Comparison of ENCODE assay signal across 21 cellular contexts in the genomic region with DNA sequence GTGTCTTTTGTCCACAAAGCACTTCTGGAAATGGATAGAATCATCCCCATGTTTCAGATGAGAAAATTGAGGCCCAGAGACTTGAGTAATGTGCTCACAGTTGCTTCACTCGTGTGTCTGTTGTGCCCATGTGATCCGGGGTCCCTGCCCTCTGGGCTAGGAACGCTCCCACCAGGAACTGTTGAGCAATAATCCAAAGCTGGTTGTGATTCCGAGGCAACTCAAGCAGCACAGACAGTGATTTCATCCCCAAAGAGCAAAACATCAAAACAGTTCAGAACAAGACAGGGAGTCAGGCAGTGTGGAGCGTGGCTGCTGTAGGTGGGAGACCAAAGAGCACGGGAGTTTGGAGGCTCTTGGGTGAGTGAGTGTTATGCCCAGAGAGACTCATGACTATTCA.
"Had no signal": no experiment of that assay in that cellular context is flagged by ENCODE, and none has a peak within 500 bp of the region (broad histone marks: within the 10 kb centered on the region; RNA-seq: fewer than 3 reads in every experiment).

No MANE protein-coding gene starts in this region.

- H3K9me3 Mint-ChIP-seq: activated naive CD8-positive, alpha-beta T cell treated with anti-CD3 and anti-CD28 coated beads for 36 hours; memory B cell; T-helper 1 cell treated with Interleukin-12 subunit alpha and Interleukin-12 subunit beta and Interleukin-4 antibody, amounts not matched to agents 30 μg/mL and 1 μg/mL, for 36 hours; WTC11 had no signal

- H3K27ac ChIP-seq: heart right ventricle, tibial nerve, uterus had no signal

- FAIRE-seq: keratinocyte had no signal

- H3K4me1 ChIP-seq: tibial nerve, uterus had no signal

- ATAC-seq: heart right ventricle; left ventricle myocardium superior; stimulated activated naive CD8-positive, alpha-beta T cell treated with anti-CD3 and anti-CD28 coated beads, Interleukin-15, Interleukin-2, amounts not matched to agents 100 U/mL and 50 U/mL, for 24 hours; WTC11 had no signal

- H3K27ac Mint-ChIP-seq: activated naive CD8-positive, alpha-beta T cell treated with anti-CD3 and anti-CD28 coated beads for 36 hours; memory B cell; T-helper 1 cell treated with Interleukin-12 subunit alpha and Interleukin-12 subunit beta and Interleukin-4 antibody, amounts not matched to agents 30 μg/mL and 1 μg/mL, for 36 hours; WTC11 had no signal

- H3K4me1 Mint-ChIP-seq: activated naive CD8-positive, alpha-beta T cell treated with anti-CD3 and anti-CD28 coated beads for 36 hours; memory B cell had no signal

- H3K36me3 Mint-ChIP-seq: activated naive CD8-positive, alpha-beta T cell treated with anti-CD3 and anti-CD28 coated beads for 36 hours; memory B cell; WTC11 had no signal

- H3K4me3 Mint-ChIP-seq: activated naive CD8-positive, alpha-beta T cell treated with anti-CD3 and anti-CD28 coated beads for 36 hours; memory B cell; T-helper 1 cell treated with Interleukin-12 subunit alpha and Interleukin-12 subunit beta and Interleukin-4 antibody, amounts not matched to agents 30 μg/mL and 1 μg/mL, for 36 hours; WTC11 had no signal

- H3K9me3 ChIP-seq: heart right ventricle, tibial nerve, uterus had no signal

- DNase-seq: activated CD4-positive, alpha-beta T cell treated with anti-CD3 and anti-CD28 coated beads for 4 hours; activated CD4-positive, alpha-beta T cell treated with anti-CD3 and anti-CD28 coated beads, Interleukin-2, amount 50 U/mL, for 48 hours; activated naive CD4-positive, alpha-beta T cell treated with Interleukin-2 at 50 U/mL for 16 hours; activated naive CD8-positive, alpha-beta T cell treated with anti-CD3 and anti-CD28 coated beads for 36 hours; activated T-cell treated with anti-CD3 and anti-CD28 coated beads, Interleukin-2, amount 50 U/mL, for 48 hours; amniotic stem cell; cerebellar nuclear complex; cortex of kidney; erythroblast; heart right ventricle; left ventricle myocardium superior; occipital lobe; stimulated activated CD4-positive, alpha-beta T cell treated with anti-CD3 and anti-CD28 coated beads, Interleukin-4, amount 100 ng/mL, for 4 hours; stimulated activated naive CD8-positive, alpha-beta T cell treated with anti-CD3 and anti-CD28 coated beads, Interleukin-15, Interleukin-2, amounts not matched to agents 100 U/mL and 50 U/mL, for 24 hours; T1000; uterus had no signal

- H3K4me3 ChIP-seq: heart right ventricle, tibial nerve, uterus had no signal

- H3K36me3 ChIP-seq: heart right ventricle, tibial nerve, uterus had no signal

- H3K27me3 ChIP-seq: tibial nerve, uterus had no signal
